In the genomic region with DNA sequence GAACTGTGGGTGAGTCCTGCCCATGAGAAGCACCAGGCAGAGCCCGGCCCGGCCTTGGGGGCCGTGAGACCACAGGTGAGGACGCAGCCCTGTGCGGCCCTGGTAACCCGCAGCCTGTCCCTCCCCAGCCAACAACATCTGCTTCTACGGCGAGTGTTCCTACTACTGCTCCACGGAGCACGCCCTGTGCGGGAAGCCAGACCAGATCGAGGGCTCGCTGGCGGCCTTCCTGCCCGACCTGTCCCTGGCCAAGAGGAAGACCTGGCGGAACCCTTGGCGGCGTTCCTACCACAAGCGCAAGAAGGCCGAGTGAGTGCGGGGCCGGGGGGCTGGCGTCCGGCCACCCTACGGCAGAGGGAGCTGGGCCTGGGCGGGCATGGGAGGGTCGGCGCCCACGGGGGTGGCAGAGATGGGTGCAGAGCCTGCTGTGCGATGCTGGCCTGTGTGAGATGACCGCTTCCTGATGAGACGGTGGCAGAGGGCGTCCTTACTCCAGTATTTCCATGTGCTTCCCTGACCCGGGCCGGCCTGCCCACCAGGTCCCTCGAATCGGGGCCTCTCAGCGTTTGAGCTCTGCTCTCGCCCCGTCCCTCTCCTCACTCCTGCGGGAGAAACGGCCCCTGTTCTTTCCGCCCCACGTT, we compare ENCODE assay signal across 14 cellular contexts. TPM values are rescaled to one million over a fixed set of nuclear protein-coding genes. Genes with fewer than 3 reads are reported as not detected.
A peak's percentile ranks its signal among the peaks of the same experiment; 100 is the strongest.
DNase-seq lines count a peak whose midpoint lies in the region; ATAC-seq lines count a peak whose summit lies in the region.
"Had no signal": no experiment of that assay in that cellular context is flagged by ENCODE, and none has a peak within 500 bp of the region (broad histone marks: within the 10 kb centered on the region; RNA-seq: fewer than 3 reads in every experiment).

No MANE protein-coding gene starts in this region.

- no peak overlapping the region for H4K91ac ChIP-seq in neuronal stem cell (ENCODE audit: low read depth, low read length, poor library complexity)

- H3K18ac ChIP-seq in neuronal stem cell (ENCODE audit: low read length) = no peak overlapping the region

- no peaks in the 10 kb centered on the region for H3K79me1 ChIP-seq in neuronal stem cell (ENCODE audit: low read depth, low read length)

- no peak overlapping the region for H3K4me2 ChIP-seq in neuronal stem cell (ENCODE audit: insufficient read depth, low read length, poor library complexity, severe bottlenecking)

- H3K36me3 ChIP-seq in neuronal stem cell (replicated peaks in 1 of 2; ENCODE audit: control insufficient read depth in 2 of 2, insufficient read depth in 2 of 2, low read length in 2 of 2) (peaks cover 9 to 18% of the 10 kb centered on the region in 2 donors), aorta (ENCODE audit: control insufficient read depth in 1 of 2, insufficient read depth in 2 of 2, low read length in 1 of 2) (peaks cover 0 to 14% of the 10 kb centered on the region in 2 donors)
- H3K36me3 ChIP-seq: BE2C had no signal

- ATAC-seq in left cardiac atrium (no peak), left ventricle myocardium superior (no peak), aorta (ENCODE audit: low FRiP score) (no peak), HG02973 (IDR thresholded peaks at IDR 0.05; ENCODE audit: unreplicated experiment) (no peak)

- no peak overlapping the region for H2BK120ac ChIP-seq in neuronal stem cell (ENCODE audit: low read depth, low read length)

- no peak overlapping the region for H4K8ac ChIP-seq in neuronal stem cell (ENCODE audit: low read depth, low read length)

- no peak overlapping the region for H3K23ac ChIP-seq in neuronal stem cell (ENCODE audit: low read depth, low read length, poor library complexity)

- H2BK5ac ChIP-seq in neuronal stem cell (ENCODE audit: low read length) = no peak overlapping the region

- H3K4me1 ChIP-seq in neuronal stem cell (ENCODE audit: control insufficient read depth in 2 of 2, insufficient read depth in 1 of 2, low read depth in 1 of 2, low read length in 2 of 2) (peaks cover 0 to under 1% of the 10 kb centered on the region in 2 donors), aorta (ENCODE audit: control insufficient read depth in 1 of 2, insufficient read depth in 2 of 2, low read length in 2 of 2) (no peaks in the 10 kb centered on the region)
- H3K4me1 ChIP-seq: BE2C had no signal

- H3K4me3 ChIP-seq in neuronal stem cell (ENCODE audit: low read length in 2 of 2) (no peak overlapping the region), aorta (ENCODE audit: low read length in 2 of 2) (no peak overlapping the region)

- H3K27ac ChIP-seq in neuronal stem cell (replicated peaks; ENCODE audit: low read length) (no peak overlapping the region), aorta (ENCODE audit: low read depth in 1 of 2, low read length in 2 of 2) (no peak overlapping the region)
- H3K27ac ChIP-seq: C4-2B had no signal

- H2AFZ ChIP-seq in neuronal stem cell (ENCODE audit: low read length) = no peak overlapping the region

- WGBS in neuronal stem cell (ENCODE audit: extremely low coverage in 2 of 2, insufficient read length in 2 of 2, insufficient replicate concordance in 1 of 2), 2 donors = no CpG with 5 or more reads among the region's 44 CpGs
- WGBS in aorta, 2 donors = 95 to 97% methylated on average over 44 of the region's 44 CpGs

- DNase-seq in left cardiac atrium (peak; percentile 22), cardiac septum (ENCODE audit: low spot score) (no peak), left ventricle myocardium superior (peak; percentile 31), neuronal stem cell (ENCODE audit: low spot score) (no peak), aorta (peak; percentile 43 to 78), Ammon's horn (ENCODE audit: low spot score) (no peak)
- DNase-seq: BE2C; CD4-positive, alpha-beta memory T cell; DMS79 treated with DMSO at 0.1 percent for 48 hours; EL; GOT3; H9 had no signal

- no peak overlapping the region for H3K9ac ChIP-seq in neuronal stem cell (ENCODE audit: low read depth, low read length, poor library complexity)

- H2AK5ac ChIP-seq in neuronal stem cell (ENCODE audit: low read depth, low read length) = peak overlapping the region; percentile 31

- H3K4ac ChIP-seq in neuronal stem cell (ENCODE audit: low read length) = no peak overlapping the region

- H3K14ac ChIP-seq in neuronal stem cell (ENCODE audit: low read length) = no peak overlapping the region

- H3K27me3 ChIP-seq in neuronal stem cell (ENCODE audit: control insufficient read depth in 3 of 3, insufficient read depth in 3 of 3, low read depth in 1 of 3, low read length in 3 of 3) (no peaks in the 10 kb centered on the region), aorta (ENCODE audit: control insufficient read depth in 1 of 2, insufficient read depth in 2 of 2, low read length in 1 of 2) (no peaks in the 10 kb centered on the region)
- H3K27me3 ChIP-seq: BE2C had no signal

- no peak overlapping the region for H2BK15ac ChIP-seq in neuronal stem cell (ENCODE audit: low read length)

- peaks cover 10 to 12% of the 10 kb centered on the region in 2 donors for H3K9me3 ChIP-seq in neuronal stem cell (replicated peaks in 1 of 2; ENCODE audit: control insufficient read depth in 2 of 2, insufficient read depth in 1 of 2, low read depth in 1 of 2, low read length in 2 of 2)
- H3K9me3 ChIP-seq in aorta (ENCODE audit: control insufficient read depth, low read length) = no peaks in the 10 kb centered on the region
- H3K9me3 ChIP-seq: BE2C had no signal

- intact Hi-C loops in left cardiac atrium (cut with DNase I) = no loop called here
- intact Hi-C loops in cardiac septum (cut with DNase I) = no loop called here
- intact Hi-C loops in left ventricle myocardium superior (cut with micrococcal nuclease) = no loop called here
- intact Hi-C loops in aorta (cut with DNase I) = no loop called here

- no peak overlapping the region for H2BK12ac ChIP-seq in neuronal stem cell (ENCODE audit: low read length)

RNA-seq across cellular contexts. Expression of a gene that starts 34.1 kb away (rescaled TPM):
- total RNA-seq in left cardiac atrium = not detected
- not detected for total RNA-seq in cardiac septum
- not detected for total RNA-seq in left ventricle myocardium superior
- not detected for polyA plus RNA-seq in neuronal stem cell (2013, experiment 1 of 2)
- not detected for polyA plus RNA-seq in neuronal stem cell (2013, experiment 2 of 2)
- total RNA-seq in aorta = not detected
- polyA plus RNA-seq in aorta = not detected
- total RNA-seq: CD4-positive, alpha-beta memory T cell; H9 had no signal
- polyA plus RNA-seq: CD4-positive, alpha-beta memory T cell had no signal

Comparison
In these comparisons a context has a peak if more than half of its experiments do, and no peak if none do; other contexts are left out.
1. DNase-seq: peak in left cardiac atrium (single experiment), left ventricle myocardium superior (single experiment) and aorta (2 of 2); none in cardiac septum (single experiment), neuronal stem cell (single experiment) and Ammon's horn (single experiment).